In the genomic region with DNA sequence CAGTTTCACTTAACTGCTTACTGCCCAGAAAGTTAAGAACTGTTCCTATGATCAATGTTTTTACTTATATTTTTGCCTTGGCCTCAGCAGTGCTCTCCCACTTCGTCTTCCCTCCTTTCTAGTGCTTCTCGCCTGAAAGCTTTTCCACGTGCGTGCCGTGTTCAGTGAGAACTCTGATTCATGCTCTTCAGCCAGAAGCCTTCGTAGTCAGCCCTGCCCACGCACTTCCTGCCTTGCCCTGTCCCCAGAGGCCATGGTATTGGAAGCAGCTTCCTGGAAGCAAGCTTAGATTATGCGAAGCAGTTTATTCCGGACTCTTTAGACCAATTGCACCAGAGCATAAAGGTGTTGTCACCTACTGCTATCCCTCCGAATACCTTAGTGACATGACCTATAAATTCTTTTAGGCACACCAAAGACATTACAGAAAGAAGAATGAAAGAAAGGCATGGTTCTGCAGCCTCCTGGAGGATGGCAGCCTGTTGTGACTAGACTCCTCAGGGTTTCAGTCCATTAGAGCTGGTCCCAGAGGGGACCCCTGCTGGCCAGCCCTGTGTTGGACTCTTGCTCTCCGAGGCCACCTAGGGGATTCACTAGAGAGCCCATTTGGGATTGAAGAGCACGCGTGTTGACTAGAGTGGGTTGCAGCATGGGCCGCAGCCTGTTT, we compare ENCODE assay signal across 8 cellular contexts.
A peak's percentile ranks its signal among the peaks of the same experiment; 100 is the strongest.
DNase-seq lines count a peak whose midpoint lies in the region; ATAC-seq and TF ChIP-seq lines count a peak whose summit lies in the region.

No MANE protein-coding gene starts in this region.

- peaks cover 10% of the 10 kb centered on the region for H3K9me3 Mint-ChIP-seq in activated CD4-positive, alpha-beta memory T cell treated with anti-CD3 and anti-CD28 coated beads, Interleukin-2, amount 10 ng/mL, durations not matched to agents 7 days and 5 days
- H3K9me3 Mint-ChIP-seq in endothelial cell (ENCODE audit: unreplicated experiment) (no peaks in the 10 kb centered on the region), natural killer cell (no peaks in the 10 kb centered on the region)

- no peaks in the 10 kb centered on the region for H3K36me3 ChIP-seq in subcutaneous abdominal adipose tissue (ENCODE audit: control insufficient read depth in 5 of 5, insufficient read depth in 5 of 5, low read length in 5 of 5)

- peak overlapping the region in 4 of 5 donors; percentile 1 to 25 (median 12) for H3K4me3 ChIP-seq in subcutaneous abdominal adipose tissue (ENCODE audit: low read depth in 1 of 5, low read length in 5 of 5)

- POLR2A ChIA-PET in activated CD4-positive, alpha-beta memory T cell treated with anti-CD3 and anti-CD28 coated beads, Interleukin-2, amount 10 ng/mL, durations not matched to agents 7 days and 5 days (lab: Charles Lee): interaction anchor here (0.6 to 3.1 kb wide), 9 partner anchors 11 to 243 kb away, joined by 3 to 15 read pairs (median 4); a partner anchor contains a TSS

- H3K27me3 ChIP-seq in subcutaneous abdominal adipose tissue (ENCODE audit: control insufficient read depth in 5 of 5, insufficient read depth in 4 of 5, low read length in 5 of 5): no peaks in the 10 kb centered on the region

- H3K27me3 Mint-ChIP-seq in activated CD4-positive, alpha-beta memory T cell treated with anti-CD3 and anti-CD28 coated beads, Interleukin-2, amount 10 ng/mL, durations not matched to agents 7 days and 5 days: no peaks in the 10 kb centered on the region
- H3K27me3 Mint-ChIP-seq in endothelial cell (ENCODE audit: unreplicated experiment): no peaks in the 10 kb centered on the region
- no peaks in the 10 kb centered on the region for H3K27me3 Mint-ChIP-seq in natural killer cell (ENCODE audit: low read depth in 2 of 2)

- TF ChIP-seq CTCF in endothelial cell (IDR thresholded peaks at IDR 0.05; ENCODE audit: unreplicated experiment): peak; percentile 54
- TF ChIP-seq CTCF in natural killer cell (IDR thresholded peaks at IDR 0.05): no peak

- no peak overlapping the region for H3K27ac ChIP-seq in subcutaneous abdominal adipose tissue (ENCODE audit: low read depth, low read length)

- H3K9ac ChIP-seq in subcutaneous abdominal adipose tissue (ENCODE audit: low read length in 5 of 5): no peak overlapping the region

- H3K27ac Mint-ChIP-seq in activated CD4-positive, alpha-beta memory T cell treated with anti-CD3 and anti-CD28 coated beads, Interleukin-2, amount 10 ng/mL, durations not matched to agents 7 days and 5 days: peak overlapping the region; percentile 81
- H3K27ac Mint-ChIP-seq in endothelial cell (ENCODE audit: unreplicated experiment) (no peak overlapping the region), natural killer cell (peak overlapping the region in 1 of 2 donors; percentile 29)

- peak; percentile 95 for DNase-seq in ELR (ENCODE audit: low read depth)
- peak; percentile 45 for DNase-seq in MV-4-11 (lab: John Stamatoyannopoulos, UW)
- peak; percentile 74 for DNase-seq in activated CD4-positive, alpha-beta memory T cell treated with anti-CD3 and anti-CD28 coated beads, Interleukin-2, amount 10 ng/mL, durations not matched to agents 7 days and 5 days
- DNase-seq in endothelial cell (ENCODE audit: low spot score): peak; percentile 69
- DNase-seq in natural killer cell: no peak
- no peak for DNase-seq in NCI-H128 (lab: John Stamatoyannopoulos, UW; ENCODE audit: unreplicated experiment)

- H3K4me1 ChIP-seq in subcutaneous abdominal adipose tissue (ENCODE audit: control insufficient read depth in 5 of 5, insufficient read depth in 5 of 5, low read length in 5 of 5): peaks cover 3 to 20% (median 17%) of the 10 kb centered on the region in 5 donors

- peaks cover 48% of the 10 kb centered on the region for H3K36me3 Mint-ChIP-seq in activated CD4-positive, alpha-beta memory T cell treated with anti-CD3 and anti-CD28 coated beads, Interleukin-2, amount 10 ng/mL, durations not matched to agents 7 days and 5 days (ENCODE audit: low read depth)
- H3K36me3 Mint-ChIP-seq in endothelial cell (ENCODE audit: low read depth, unreplicated experiment): no peaks in the 10 kb centered on the region
- H3K36me3 Mint-ChIP-seq in natural killer cell: no peaks in the 10 kb centered on the region

- intact Hi-C loops in natural killer cell (cut with micrococcal nuclease): no loop called here

- peak in 2 of 3 donors; percentile 37 to 53 for ATAC-seq in natural killer cell
- no peak for ATAC-seq in HG03095 (IDR thresholded peaks at IDR 0.05; ENCODE audit: unreplicated experiment)

- CTCF ChIA-PET in activated CD4-positive, alpha-beta memory T cell treated with anti-CD3 and anti-CD28 coated beads, Interleukin-2, amount 10 ng/mL, durations not matched to agents 7 days and 5 days (lab: Charles Lee): interaction anchor here (1.0 to 2.1 kb wide), 7 partner anchors 8 to 250 kb away, joined by 3 to 7 read pairs (median 4); no protein-coding TSS in a partner anchor

- peaks cover 58% of the 10 kb centered on the region for H3K4me1 Mint-ChIP-seq in activated CD4-positive, alpha-beta memory T cell treated with anti-CD3 and anti-CD28 coated beads, Interleukin-2, amount 10 ng/mL, durations not matched to agents 7 days and 5 days
- peaks cover 24% of the 10 kb centered on the region for H3K4me1 Mint-ChIP-seq in endothelial cell (ENCODE audit: unreplicated experiment)
- peaks cover 36 to 54% of the 10 kb centered on the region in 2 donors for H3K4me1 Mint-ChIP-seq in natural killer cell

- H3K9me3 ChIP-seq in subcutaneous abdominal adipose tissue (ENCODE audit: control insufficient read depth in 5 of 5, low read length in 5 of 5): peaks cover 0 to 5% (median 0%) of the 10 kb centered on the region in 5 donors

- H3K4me3 Mint-ChIP-seq in activated CD4-positive, alpha-beta memory T cell treated with anti-CD3 and anti-CD28 coated beads, Interleukin-2, amount 10 ng/mL, durations not matched to agents 7 days and 5 days: peak overlapping the region; percentile 12
- H3K4me3 Mint-ChIP-seq in endothelial cell (ENCODE audit: unreplicated experiment) (no peak overlapping the region), natural killer cell (no peak overlapping the region)

Comparison
In these comparisons a context has a peak if more than half of its experiments do, and no peak if none do; other contexts are left out.
1. DNase-seq: peak in ELR (single experiment), MV-4-11 (single experiment), activated CD4-positive, alpha-beta memory T cell treated with anti-CD3 and anti-CD28 coated beads, Interleukin-2, amount 10 ng/mL, durations not matched to agents 7 days and 5 days (single experiment) and endothelial cell (single experiment); none in natural killer cell (single experiment) and NCI-H128 (single experiment).